Comparison of ENCODE assay signal across 21 cellular contexts in genomic region chr2:127560929-127561275, GRCh38. TPM values are rescaled to one million over a fixed set of nuclear protein-coding genes. Genes with fewer than 3 reads are reported as not detected.
DNase-seq lines count a peak whose midpoint lies in the region; ATAC-seq and TF ChIP-seq lines count a peak whose summit lies in the region.
"Had no signal": no experiment of that assay in that cellular context is flagged by ENCODE, and none has a peak within 500 bp of the region (broad histone marks: within the 10 kb centered on the region; RNA-seq: fewer than 3 reads in every experiment).

No MANE protein-coding gene starts in this region.

- H3K4me1 ChIP-seq in ascending aorta (peaks cover 0 to 15% of the 10 kb centered on the region in 2 donors), osteoblast (ENCODE audit: insufficient read depth, low read length) (peaks cover 22% of the 10 kb centered on the region)
- H3K4me1 ChIP-seq: foreskin keratinocyte, thyroid gland had no signal

- no peaks in the 10 kb centered on the region for H3K9me3 ChIP-seq in ascending aorta
- no peaks in the 10 kb centered on the region for H3K9me3 ChIP-seq in osteoblast (ENCODE audit: low read depth, low read length)
- H3K9me3 ChIP-seq: thyroid gland had no signal

- DNase-seq in GM04503 (ENCODE audit: low read depth), result peak; percentile 3
- peak in 1 of 2 donors; percentile 73 for DNase-seq in ascending aorta (ENCODE audit: low spot score in 2 of 2)
- DNase-seq in fibroblast of peridontal ligament (ENCODE audit: extremely low read depth), result peak; percentile 68
- no peak for DNase-seq in osteoblast (ENCODE audit: insufficient read length, low spot score, missing footprints)
- no peak for DNase-seq in omental fat pad (ENCODE audit: low spot score)
- no peak for DNase-seq in stimulated activated CD4-positive, alpha-beta T cell treated with anti-CD3 and anti-CD28 coated beads, Interleukin-4, amount 100 ng/mL, for 24 hours
- DNase-seq in NCI-H1092 treated with DMSO at 0.1 percent for 48 hours (lab: John Stamatoyannopoulos, UW), result no peak
- DNase-seq: ACHN; activated CD4-positive, alpha-beta T cell treated with anti-CD3 and anti-CD28 coated beads, Interleukin-2, amount 10 ng/mL, durations not matched to agents 24 days and 14 days; activated CD8-positive, alpha-beta memory T cell treated with anti-CD3 and anti-CD28 coated beads, Interleukin-2, amount 10 ng/mL, durations not matched to agents 7 days and 5 days; cerebellar nuclear complex; HCEC 1CT; NCI-H1105; NCI-H1930; NCI-H2227 treated with DMSO at 0.1 percent for 48 hours; NCI-H748 treated with DMSO at 0.1 percent for 48 hours; SIG-M5; thyroid gland had no signal

- H3K27ac ChIP-seq in ascending aorta (peak overlapping the region; percentile 41 to 57), osteoblast (ENCODE audit: low read depth, low read length) (peak overlapping the region; percentile 89)
- H3K27ac ChIP-seq: foreskin keratinocyte, thyroid gland had no signal

- peak overlapping the region; percentile 68 for H3K4me2 ChIP-seq in osteoblast (ENCODE audit: insufficient read depth, low read length)

- no peaks in the 10 kb centered on the region for H4K20me1 ChIP-seq in osteoblast (ENCODE audit: insufficient read depth, low read length)

- H3K27me3 ChIP-seq in ascending aorta (no peaks in the 10 kb centered on the region), osteoblast (ENCODE audit: insufficient read depth, low read length) (peaks cover 18% of the 10 kb centered on the region)
- H3K27me3 ChIP-seq: thyroid gland had no signal

- H3K36me3 ChIP-seq in ascending aorta (no peaks in the 10 kb centered on the region), osteoblast (ENCODE audit: insufficient read depth, low read length) (no peaks in the 10 kb centered on the region)
- H3K36me3 ChIP-seq: thyroid gland had no signal

- H3K4me3 ChIP-seq in ascending aorta (no peak overlapping the region), osteoblast (ENCODE audit: insufficient read depth, low read length) (peak overlapping the region; percentile 39)
- H3K4me3 ChIP-seq: thyroid gland had no signal

- H3K79me2 ChIP-seq in osteoblast (ENCODE audit: insufficient read depth, low read length), result no peaks in the 10 kb centered on the region

- no peak for ATAC-seq in omental fat pad (ENCODE audit: low FRiP score)
- ATAC-seq: activated CD8-positive, alpha-beta memory T cell treated with anti-CD3 and anti-CD28 coated beads, Interleukin-2, amount 10 ng/mL, durations not matched to agents 7 days and 5 days had no signal

- peak overlapping the region; percentile 73 for H2AFZ ChIP-seq in osteoblast (ENCODE audit: low read length)

- intact Hi-C loops in ascending aorta (cut with DNase I), result loop anchor here (1.0 kb wide), 1 partner anchor 35 kb away; the partner anchor contains the start of gene IWS1

- TF ChIP-seq CTCF in ascending aorta (IDR thresholded peaks at IDR 0.05) (no peak), osteoblast (IDR thresholded peaks at IDR 0.05; ENCODE audit: extremely low read depth, low read depth, low read length) (no peak), omental fat pad (IDR thresholded peaks at IDR 0.05) (no peak)

RNA-seq across cellular contexts. Expression of gene MYO7B, which starts 25.4 kb away (rescaled TPM):
- total RNA-seq in ascending aorta (1.3 TPM), osteoblast (under 0.01 TPM in 2 replicates), omental fat pad (1 to 10 TPM in 1 of 4 donors, under 1 TPM in 3; 0.12 to 1.3 (median 0.42) TPM)
- total RNA-seq: foreskin keratinocyte, G401, progenitor cell of endocrine pancreas had no signal

RNA-seq across cellular contexts. Expression of gene IWS1, which starts 34.6 kb away (rescaled TPM):
- total RNA-seq in ascending aorta (54.6 TPM), osteoblast (28.3 and 36.6 TPM in 2 replicates), omental fat pad (10 to 100 TPM; 29.0 to 46.7 (median 31.0) TPM)

Comparison
In these comparisons a context has a peak if more than half of its experiments do, and no peak if none do; other contexts are left out.
1. DNase-seq: peak in GM04503 (single experiment) and fibroblast of peridontal ligament (single experiment); none in osteoblast (single experiment), omental fat pad (single experiment), stimulated activated CD4-positive, alpha-beta T cell treated with anti-CD3 and anti-CD28 coated beads, Interleukin-4, amount 100 ng/mL, for 24 hours (single experiment) and NCI-H1092 treated with DMSO at 0.1 percent for 48 hours (single experiment).